Comparison of ENCODE assay signal across 7 cellular contexts in the genomic region with DNA sequence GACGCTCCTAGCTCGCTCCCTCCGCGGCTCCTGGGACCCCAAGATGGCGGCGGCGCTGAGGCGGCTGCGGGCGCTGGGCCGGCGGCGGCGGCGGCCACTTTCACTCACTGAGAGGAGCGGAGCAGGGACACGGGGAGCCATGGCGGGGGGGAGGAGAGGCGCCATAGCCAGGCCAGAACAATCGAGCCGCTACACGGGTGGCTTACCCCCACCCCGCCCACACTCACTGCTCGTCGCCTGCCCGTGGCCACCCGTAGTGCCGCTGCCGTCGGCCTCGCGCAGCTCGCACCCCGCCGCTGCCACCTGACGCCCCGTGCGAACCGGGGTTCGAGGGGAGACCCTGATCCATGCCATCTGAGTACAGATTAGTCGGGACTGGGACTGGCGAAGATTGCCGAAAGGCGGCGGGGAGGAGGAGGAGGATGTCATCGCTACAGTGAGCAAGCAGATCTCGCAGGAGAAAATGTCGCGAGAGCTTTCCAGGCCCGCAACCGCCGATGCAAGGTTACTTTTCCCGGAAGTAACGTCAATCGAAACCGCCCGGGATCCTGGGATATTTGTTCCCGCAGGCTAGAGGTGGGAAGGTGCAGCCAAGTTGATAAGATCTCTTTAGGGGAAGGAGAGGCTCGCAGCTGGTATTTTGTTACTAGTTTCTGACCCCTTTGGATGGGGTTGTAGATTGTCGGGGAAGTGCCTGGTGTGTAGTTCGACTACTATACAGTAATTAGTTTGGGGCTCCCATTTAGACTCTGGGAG.
DNase-seq lines count a peak whose midpoint lies in the region; ATAC-seq and TF ChIP-seq lines count a peak whose summit lies in the region.

A gene with protein sequence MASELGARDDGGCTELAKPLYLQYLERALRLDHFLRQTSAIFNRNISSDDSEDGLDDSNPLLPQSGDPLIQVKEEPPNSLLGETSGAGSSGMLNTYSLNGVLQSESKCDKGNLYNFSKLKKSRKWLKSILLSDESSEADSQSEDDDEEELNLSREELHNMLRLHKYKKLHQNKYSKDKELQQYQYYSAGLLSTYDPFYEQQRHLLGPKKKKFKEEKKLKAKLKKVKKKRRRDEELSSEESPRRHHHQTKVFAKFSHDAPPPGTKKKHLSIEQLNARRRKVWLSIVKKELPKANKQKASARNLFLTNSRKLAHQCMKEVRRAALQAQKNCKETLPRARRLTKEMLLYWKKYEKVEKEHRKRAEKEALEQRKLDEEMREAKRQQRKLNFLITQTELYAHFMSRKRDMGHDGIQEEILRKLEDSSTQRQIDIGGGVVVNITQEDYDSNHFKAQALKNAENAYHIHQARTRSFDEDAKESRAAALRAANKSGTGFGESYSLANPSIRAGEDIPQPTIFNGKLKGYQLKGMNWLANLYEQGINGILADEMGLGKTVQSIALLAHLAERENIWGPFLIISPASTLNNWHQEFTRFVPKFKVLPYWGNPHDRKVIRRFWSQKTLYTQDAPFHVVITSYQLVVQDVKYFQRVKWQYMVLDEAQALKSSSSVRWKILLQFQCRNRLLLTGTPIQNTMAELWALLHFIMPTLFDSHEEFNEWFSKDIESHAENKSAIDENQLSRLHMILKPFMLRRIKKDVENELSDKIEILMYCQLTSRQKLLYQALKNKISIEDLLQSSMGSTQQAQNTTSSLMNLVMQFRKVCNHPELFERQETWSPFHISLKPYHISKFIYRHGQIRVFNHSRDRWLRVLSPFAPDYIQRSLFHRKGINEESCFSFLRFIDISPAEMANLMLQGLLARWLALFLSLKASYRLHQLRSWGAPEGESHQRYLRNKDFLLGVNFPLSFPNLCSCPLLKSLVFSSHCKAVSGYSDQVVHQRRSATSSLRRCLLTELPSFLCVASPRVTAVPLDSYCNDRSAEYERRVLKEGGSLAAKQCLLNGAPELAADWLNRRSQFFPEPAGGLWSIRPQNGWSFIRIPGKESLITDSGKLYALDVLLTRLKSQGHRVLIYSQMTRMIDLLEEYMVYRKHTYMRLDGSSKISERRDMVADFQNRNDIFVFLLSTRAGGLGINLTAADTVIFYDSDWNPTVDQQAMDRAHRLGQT (N-terminal part only) (minus strand): TSS at position 165 of the 756 bp plus-strand sequence. CDS start 19,970 bp downstream, outside the sequence.

- TF ChIP-seq POLR2A in GM18505 (IDR thresholded peaks at IDR 0.05; ENCODE audit: borderline replicate concordance, extremely low read depth, insufficient read depth, insufficient read length), result peak; percentile 59

- DNase-seq in NCI-H2081 (lab: John Stamatoyannopoulos, UW), result peak; percentile 98 to 99
- peak; percentile 94 for DNase-seq in T1000 (lab: John Stamatoyannopoulos, UW)
- DNase-seq in astrocyte of the hippocampus (ENCODE audit: low read depth, low spot score), result peak; percentile 99
- peak; percentile 96 to 97 for DNase-seq in hippocampal formation (lab: John Stamatoyannopoulos, UW)
- DNase-seq in retina, result peak; percentile 99

- peak; percentile 67 for ATAC-seq in GM18505 (IDR thresholded peaks at IDR 0.05; ENCODE audit: unreplicated experiment)
- peak; percentile 66 for ATAC-seq in HG02981 (IDR thresholded peaks at IDR 0.05; ENCODE audit: unreplicated experiment)

Comparison
In these comparisons a context has a peak if more than half of its experiments do, and no peak if none do; other contexts are left out.
1. Peak in every context shown above with its lines: DNase-seq and ATAC-seq.